In the genomic region with DNA sequence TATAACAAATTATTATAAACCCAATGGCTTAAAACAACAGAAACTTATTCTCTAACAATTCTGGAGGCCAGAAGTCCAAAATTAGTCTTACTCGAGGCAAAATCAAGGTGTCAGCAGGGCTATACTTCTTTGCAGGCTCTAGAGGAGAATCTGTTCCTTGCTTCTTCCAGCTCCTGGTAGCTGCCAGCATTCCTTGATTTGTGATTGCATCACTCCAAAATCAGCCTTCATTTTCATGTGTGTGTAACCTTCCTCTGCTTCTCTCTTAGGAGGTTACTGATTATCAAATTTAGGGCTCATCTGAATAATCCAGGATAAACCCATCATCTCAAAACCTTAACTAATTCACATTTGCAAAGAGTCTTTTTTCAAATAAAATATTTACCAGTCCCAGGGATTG, we compare ENCODE assay signal across 10 cellular contexts.
"Had no signal": no experiment of that assay in that cellular context is flagged by ENCODE, and none has a peak within 500 bp of the region (broad histone marks: within the 10 kb centered on the region; RNA-seq: fewer than 3 reads in every experiment).

No MANE protein-coding gene starts in this region.

- H3K4me3 ChIP-seq: GM23248, GM23338, HAP-1 had no signal

- ATAC-seq: GM23338, HCT116 had no signal

- H3K9me3 ChIP-seq: HAP-1 had no signal

- H3K4me1 ChIP-seq: HAP-1 had no signal

- FAIRE-seq: H54 had no signal

- H3K36me3 ChIP-seq: HAP-1 had no signal

- H3K27ac ChIP-seq: GM23248 had no signal

- H3K9ac ChIP-seq: GM23248 had no signal

- H3K4me2 ChIP-seq: GM23338 had no signal

- DNase-seq: GM23248, GOT3, H7, H9, HCEC 1CT, HFFc6 had no signal

- H2AFZ ChIP-seq: GM23248, GM23338 had no signal
